Comparison of ENCODE assay signal across 8 cellular contexts in genomic region chr10:77004917-77005564, GRCh38.
DNase-seq lines count a peak whose midpoint lies in the region; ATAC-seq, FAIRE-seq and TF ChIP-seq lines count a peak whose summit lies in the region.

No MANE protein-coding gene starts in this region.

- H3K4me1 ChIP-seq in iPS DF 6.9 (ENCODE audit: control insufficient read depth, insufficient read depth, low read length) (no peaks in the 10 kb centered on the region), suprapubic skin (peaks cover 4% of the 10 kb centered on the region)

- no peak for ATAC-seq in GM19035 (IDR thresholded peaks at IDR 0.05; ENCODE audit: unreplicated experiment)

- H3K36me3 ChIP-seq in iPS DF 6.9 (ENCODE audit: control insufficient read depth, insufficient read depth, low read length) = no peaks in the 10 kb centered on the region
- no peaks in the 10 kb centered on the region for H3K36me3 ChIP-seq in suprapubic skin

- no peaks in the 10 kb centered on the region for H3K9me3 ChIP-seq in iPS DF 6.9 (ENCODE audit: control insufficient read depth, insufficient read depth, low read length)
- no peaks in the 10 kb centered on the region for H3K9me3 ChIP-seq in suprapubic skin

- no peaks in the 10 kb centered on the region for H3K27me3 ChIP-seq in iPS DF 6.9 (ENCODE audit: control insufficient read depth, insufficient read depth, low read length)
- no peaks in the 10 kb centered on the region for H3K27me3 ChIP-seq in suprapubic skin

- peak; percentile 76 for DNase-seq in AG08395 (ENCODE audit: low spot score)
- DNase-seq in GM12892 (ENCODE audit: insufficient read length) = no peak
- peak; percentile 28 for DNase-seq in NCI-H1436 (lab: John Stamatoyannopoulos, UW)
- DNase-seq in astrocyte of the cerebellum (ENCODE audit: low read depth) = peak; percentile 55
- DNase-seq in iPS DF 6.9 (ENCODE audit: low read depth, low spot score) = peak; percentile 41
- DNase-seq in suprapubic skin (ENCODE audit: low spot score in 2 of 2) = no peak
- no peak for DNase-seq in stimulated activated CD4-positive, alpha-beta T cell treated with anti-CD3 and anti-CD28 coated beads, Interleukin-4, amount 100 ng/mL, for 24 hours

- H3K27ac ChIP-seq in iPS DF 6.9 (ENCODE audit: low read length) (no peak overlapping the region), suprapubic skin (no peak overlapping the region)

- TF ChIP-seq CTCF in astrocyte of the cerebellum (IDR thresholded peaks at IDR 0.05; ENCODE audit: low read depth, low read length, missing control alignments) = peak; percentile 87
- peak; percentile 73 to 77 for TF ChIP-seq CTCF in suprapubic skin (IDR thresholded peaks at IDR 0.05)

- in situ Hi-C loops in astrocyte of the cerebellum (cut with HindIII; ENCODE audit: low sequenced_read_pairs) = no loop called here

- FAIRE-seq in GM12892 (lab: Jason Lieb, UNC) = peak; percentile 73

- no peak for TF ChIP-seq POLR2A in GM12892 (IDR thresholded peaks at IDR 0.05; ENCODE audit: low read depth, low read length)
- TF ChIP-seq POLR2A in suprapubic skin (IDR thresholded peaks at IDR 0.05) = no peak

- H3K4me3 ChIP-seq in astrocyte of the cerebellum (ENCODE audit: low read depth, low read length) (no peak overlapping the region), iPS DF 6.9 (ENCODE audit: low read length) (no peak overlapping the region), suprapubic skin (no peak overlapping the region)

- TF ChIP-seq EP300 in suprapubic skin (IDR thresholded peaks at IDR 0.05) = no peak

- WGBS in iPS DF 6.9 (ENCODE audit: insufficient coverage, insufficient read length) = no CpG with 5 or more reads among the region's 3 CpGs
- 74% methylated on average over 3 of the region's 3 CpGs for WGBS in suprapubic skin

Comparison
In these comparisons a context has a peak if more than half of its experiments do, and no peak if none do; other contexts are left out.
1. DNase-seq: peak in AG08395 (single experiment), NCI-H1436 (single experiment), astrocyte of the cerebellum (single experiment) and iPS DF 6.9 (single experiment); none in GM12892 (single experiment), suprapubic skin (0 of 2) and stimulated activated CD4-positive, alpha-beta T cell treated with anti-CD3 and anti-CD28 coated beads, Interleukin-4, amount 100 ng/mL, for 24 hours (single experiment).